Comparison of ENCODE assay signal across 13 cellular contexts in the genomic region with DNA sequence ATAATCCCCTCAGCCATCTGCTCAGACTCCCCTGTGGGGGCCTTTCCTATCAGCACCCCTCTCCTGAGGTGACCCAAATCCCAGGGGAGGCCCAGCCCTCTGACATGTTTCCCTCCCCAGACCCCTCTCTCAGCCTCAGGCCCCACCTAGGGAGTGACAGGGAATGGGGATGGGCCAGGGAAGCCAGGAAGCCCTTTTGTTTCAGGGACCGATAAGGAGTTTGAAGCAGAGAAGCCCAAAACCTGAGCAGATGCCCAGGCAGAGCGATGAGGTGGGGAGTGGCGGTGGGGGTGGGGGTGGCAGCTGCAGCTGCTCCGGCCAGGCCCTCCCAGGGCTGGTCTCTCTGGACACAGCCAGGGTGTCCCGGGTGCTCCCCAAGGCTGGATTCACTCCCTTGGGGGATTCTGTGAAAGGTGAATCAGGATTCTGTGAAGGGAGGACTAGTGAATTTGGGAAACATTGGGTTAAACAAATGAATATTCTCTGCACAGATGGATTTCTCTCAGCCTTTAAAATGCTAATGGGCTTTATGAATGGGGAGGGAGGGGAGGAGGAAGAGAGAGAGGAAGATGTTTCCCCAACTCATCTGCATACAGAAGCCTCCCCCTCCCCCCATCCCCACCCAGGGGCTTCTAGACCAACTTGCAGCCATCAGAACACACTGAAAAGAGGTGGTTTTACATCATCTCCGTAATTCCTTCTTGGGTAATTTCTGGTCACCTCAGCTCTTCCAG. TPM values are rescaled to one million over a fixed set of nuclear protein-coding genes. Genes with fewer than 3 reads are reported as not detected.
A peak's percentile ranks its signal among the peaks of the same experiment; 100 is the strongest.
DNase-seq lines count a peak whose midpoint lies in the region; ATAC-seq and TF ChIP-seq lines count a peak whose summit lies in the region.
"Had no signal": no experiment of that assay in that cellular context is flagged by ENCODE, and none has a peak within 500 bp of the region (broad histone marks: within the 10 kb centered on the region; RNA-seq: fewer than 3 reads in every experiment).

No MANE protein-coding gene starts in this region.

- H3K9me3 ChIP-seq in upper lobe of left lung (no peaks in the 10 kb centered on the region), smooth muscle cell (replicated peaks; ENCODE audit: low read depth) (no peaks in the 10 kb centered on the region)
- H3K9me3 ChIP-seq: ovary had no signal

- intact Hi-C loops in activated naive CD4-positive, alpha-beta T cell treated with anti-CD3 and anti-CD28 coated beads for 36 hours (cut with micrococcal nuclease), result loop anchor here (5.0 to 10.0 kb wide), 2 partner anchors 33 to 856 kb away; no protein-coding TSS in a partner anchor

- no peaks in the 10 kb centered on the region for H4K20me1 ChIP-seq in smooth muscle cell (ENCODE audit: low read depth)

- H3K9ac ChIP-seq in smooth muscle cell (ENCODE audit: low read depth), result no peak overlapping the region

- H3K27me3 ChIP-seq in upper lobe of left lung, result no peaks in the 10 kb centered on the region
- no peaks in the 10 kb centered on the region for H3K27me3 ChIP-seq in smooth muscle cell (ENCODE audit: low read depth)
- H3K27me3 ChIP-seq: hepatocyte, ovary had no signal

- CTCF ChIA-PET in activated naive CD4-positive, alpha-beta T cell treated with anti-CD3 and anti-CD28 coated beads for 36 hours (lab: Charles Lee), result interaction anchor here (1.6 to 1.8 kb wide), 2 partner anchors 15 to 35 kb away, joined by 3 to 14 read pairs; no protein-coding TSS in a partner anchor
- CTCF ChIA-PET in WTC11 (lab: Charles Lee), result interaction anchor here (1.0 to 2.4 kb wide), 5 partner anchors 11 to 262 kb away, joined by 3 to 8 read pairs (median 4); no protein-coding TSS in a partner anchor

- TF ChIP-seq CTCF in WTC11 (IDR thresholded peaks at IDR 0.05) (no peak), upper lobe of left lung (IDR thresholded peaks at IDR 0.05) (no peak), smooth muscle cell (IDR thresholded peaks at IDR 0.05; ENCODE audit: borderline replicate concordance, insufficient read depth, poor library complexity, severe bottlenecking) (no peak)

- TF ChIP-seq POLR2A in upper lobe of left lung (IDR thresholded peaks at IDR 0.05), result no peak

- peak; percentile 79 for ATAC-seq in WTC11
- no peak for ATAC-seq in upper lobe of left lung (ENCODE audit: low FRiP score in 2 of 2)
- ATAC-seq in HG02884 (IDR thresholded peaks at IDR 0.05; ENCODE audit: unreplicated experiment), result no peak
- ATAC-seq: HCT116 had no signal

- H3K4me2 ChIP-seq in smooth muscle cell, result no peak overlapping the region
- H3K4me2 ChIP-seq: hepatocyte had no signal

- H3K4me3 Mint-ChIP-seq in activated naive CD4-positive, alpha-beta T cell treated with anti-CD3 and anti-CD28 coated beads for 36 hours, result no peak overlapping the region
- H3K4me3 Mint-ChIP-seq in WTC11 (peak overlapping the region; percentile 39; the same call in 1 of the 2 replicates), immature natural killer cell (peak overlapping the region; percentile 31 to 85 (median 75))

- DNase-seq in activated naive CD4-positive, alpha-beta T cell treated with anti-CD3 and anti-CD28 coated beads for 36 hours, result no peak
- DNase-seq in activated naive CD4-positive, alpha-beta T cell (lab: John Stamatoyannopoulos, UW), result no peak
- DNase-seq in WTC11 (ENCODE audit: low spot score) (peak; percentile 48), immature natural killer cell (peak in 1 of 3 donors; percentile 25), upper lobe of left lung (no peak), Kasumi-1 (lab: John Stamatoyannopoulos, UW) (no peak), smooth muscle cell (lab: John Stamatoyannopoulos, UW; ENCODE audit: unreplicated experiment) (no peak)
- DNase-seq: ovary had no signal

- no peak overlapping the region for H2AFZ ChIP-seq in smooth muscle cell (ENCODE audit: low read depth)
- H2AFZ ChIP-seq: hepatocyte had no signal

- no peaks in the 10 kb centered on the region for H3K9me3 Mint-ChIP-seq in activated naive CD4-positive, alpha-beta T cell treated with anti-CD3 and anti-CD28 coated beads for 36 hours
- H3K9me3 Mint-ChIP-seq in WTC11, result no peaks in the 10 kb centered on the region
- peaks cover 0 to 4% (median 0%) of the 10 kb centered on the region in 6 donors for H3K9me3 Mint-ChIP-seq in immature natural killer cell

- POLR2A ChIA-PET in WTC11 (lab: Charles Lee), result interaction anchor here (1.1 to 2.7 kb wide), 2 partner anchors 20 to 27 kb away, joined by 3 to 13 read pairs; no protein-coding TSS in a partner anchor

- peaks cover 14% of the 10 kb centered on the region for H3F3A ChIP-seq in smooth muscle cell (ENCODE audit: low read depth)

- 72 to 83% methylated on average over 5 to 6 of the region's 6 CpGs for WGBS in upper lobe of left lung, 2 donors
- 70% methylated on average over 6 of the region's 6 CpGs for WGBS in smooth muscle cell (ENCODE audit: low lambda C conversion rate)

- TF ChIP-seq EP300 in upper lobe of left lung (IDR thresholded peaks at IDR 0.05), result no peak

- peaks cover 7 to 66% (median 25%) of the 10 kb centered on the region in 4 donors for H3K36me3 ChIP-seq in upper lobe of left lung
- no peaks in the 10 kb centered on the region for H3K36me3 ChIP-seq in smooth muscle cell (ENCODE audit: low read depth)
- H3K36me3 ChIP-seq: ovary had no signal

- H3K4me1 ChIP-seq in upper lobe of left lung (peaks cover 57 to 77% (median 65%) of the 10 kb centered on the region in 4 donors), smooth muscle cell (ENCODE audit: low read depth) (no peaks in the 10 kb centered on the region)

- H3K4me3 ChIP-seq in upper lobe of left lung (no peak overlapping the region), smooth muscle cell (no peak overlapping the region)
- H3K4me3 ChIP-seq: hepatocyte, ovary had no signal

- H3K27ac ChIP-seq in upper lobe of left lung (peak overlapping the region; percentile 78 to 88 (median 86)), smooth muscle cell (ENCODE audit: low read depth) (no peak overlapping the region)
- H3K27ac ChIP-seq: hepatocyte had no signal

- peaks cover 87% of the 10 kb centered on the region for H3K4me1 Mint-ChIP-seq in activated naive CD4-positive, alpha-beta T cell treated with anti-CD3 and anti-CD28 coated beads for 36 hours (ENCODE audit: low read depth)
- H3K4me1 Mint-ChIP-seq in WTC11, result peaks cover 65% of the 10 kb centered on the region
- peaks cover 95 to 96% of the 10 kb centered on the region in 2 donors for H3K4me1 Mint-ChIP-seq in immature natural killer cell

- peak overlapping the region; percentile 95 for H3K27ac Mint-ChIP-seq in activated naive CD4-positive, alpha-beta T cell treated with anti-CD3 and anti-CD28 coated beads for 36 hours
- peak overlapping the region; percentile 81 for H3K27ac Mint-ChIP-seq in WTC11
- peak overlapping the region; percentile 90 to 97 (median 94) for H3K27ac Mint-ChIP-seq in immature natural killer cell

- H3K36me3 Mint-ChIP-seq in activated naive CD4-positive, alpha-beta T cell treated with anti-CD3 and anti-CD28 coated beads for 36 hours (ENCODE audit: low read depth), result peaks cover 69% of the 10 kb centered on the region
- H3K36me3 Mint-ChIP-seq in WTC11, result 0 out of 2 replicates have a peak, but pooled peaks cover 6% of the 10 kb centered on the region
- peaks cover 25 to 51% (median 34%) of the 10 kb centered on the region in 3 donors for H3K36me3 Mint-ChIP-seq in immature natural killer cell

- no peaks in the 10 kb centered on the region for H3K27me3 Mint-ChIP-seq in activated naive CD4-positive, alpha-beta T cell treated with anti-CD3 and anti-CD28 coated beads for 36 hours (ENCODE audit: low read depth)
- no peaks in the 10 kb centered on the region for H3K27me3 Mint-ChIP-seq in WTC11 (ENCODE audit: low read depth)
- peaks cover 59 to 86% (median 69%) of the 10 kb centered on the region in 3 donors for H3K27me3 Mint-ChIP-seq in immature natural killer cell (ENCODE audit: low read depth in 3 of 3)

- no peaks in the 10 kb centered on the region for H3K79me2 ChIP-seq in smooth muscle cell (ENCODE audit: low read depth)
- H3K79me2 ChIP-seq: hepatocyte had no signal

TF ChIP-seq in WTC11, 78 proteins besides CTCF, POLR2A, EP300 and RAD21 (continues in another document):
- TF ChIP-seq NR1H2 (CRISPR knock-in tag; IDR thresholded peaks at IDR 0.05) (no peak), GTF2I (CRISPR knock-in tag; conservative IDR thresholded peaks at IDR 0.05) (0 out of 2 replicates have a peak, but pooled peaks have one; percentile 53), MAX (CRISPR knock-in tag; IDR thresholded peaks at IDR 0.05) (0 out of 2 replicates have a peak, but pooled peaks have one; percentile 17), ZNF263 (CRISPR knock-in tag; IDR thresholded peaks at IDR 0.05; ENCODE audit: low read depth) (peak; percentile 93), MLX (CRISPR knock-in tag; IDR thresholded peaks at IDR 0.05) (no peak), FOXJ3 (CRISPR knock-in tag; IDR thresholded peaks at IDR 0.05; ENCODE audit: borderline replicate concordance) (no peak)

RNA-seq across cellular contexts. Expression of gene AKNA, which starts 17.4 kb away (rescaled TPM):
- 100 to 1,000 TPM; 107 to 118 TPM for total RNA-seq in activated naive CD4-positive, alpha-beta T cell treated with anti-CD3 and anti-CD28 coated beads for 36 hours
- 26.0 to 29.3 TPM (median 27.5 TPM) in 3 replicates for total RNA-seq in WTC11 (2021)
- polyA plus RNA-seq in immature natural killer cell, result 10 to 100 TPM in 2 of 3 donors, 1 to 10 TPM in 1; 4.0 to 56.3 (median 13.8) TPM
- total RNA-seq in upper lobe of left lung, result 100 to 1,000 TPM in 1 of 6 donors, 10 to 100 TPM in 5; 38.3 to 152 (median 61.5) TPM
- total RNA-seq in smooth muscle cell, result 3.0 and 4.7 TPM in 2 replicates
- 2.8 and 3.2 TPM in 2 replicates for polyA plus RNA-seq in smooth muscle cell

RNA-seq across cellular contexts. Expression of gene ORM2, which starts 40.7 kb away (rescaled TPM):
- not detected for total RNA-seq in activated naive CD4-positive, alpha-beta T cell treated with anti-CD3 and anti-CD28 coated beads for 36 hours
- total RNA-seq in WTC11 (2021) (0.73 to 1.6 TPM (median 1.0 TPM) in 3 replicates), upper lobe of left lung (1 to 10 TPM in 4 of 6 donors, not detected in 2; 2.2 to 5.5 (median 4.0) TPM), smooth muscle cell (0.27 TPM in 1 of 2 replicates, not detected in the other)
- polyA plus RNA-seq in immature natural killer cell (not detected), smooth muscle cell (not detected in 2 replicates)
- total RNA-seq: activated CD8-positive, alpha-beta memory T cell treated with anti-CD3 and anti-CD28 coated beads for 36 hours; cerebellum had no signal

RNA-seq across cellular contexts. Expression of gene ORM1, which starts 47.5 kb away (rescaled TPM):
- not detected for total RNA-seq in activated naive CD4-positive, alpha-beta T cell treated with anti-CD3 and anti-CD28 coated beads for 36 hours
- total RNA-seq in WTC11 (2021) (3.9 to 7.2 TPM (median 5.4 TPM) in 3 replicates), upper lobe of left lung (10 to 100 TPM in 4 of 6 donors, 1 to 10 TPM in 1, not detected in 1; 1.8 to 17.9 (median 12.0) TPM), smooth muscle cell (not detected in 2 replicates)
- polyA plus RNA-seq in immature natural killer cell (not detected), smooth muscle cell (0.46 and 0.74 TPM in 2 replicates)
- total RNA-seq: activated CD8-positive, alpha-beta memory T cell treated with anti-CD3 and anti-CD28 coated beads for 36 hours; cerebellum had no signal
